ENCODE assay signal across 8 cellular contexts in genomic region chr1:156193488-156194299, GRCh38. TPM values are rescaled to one million over a fixed set of nuclear protein-coding genes. Genes with fewer than 3 reads are reported as not detected.
DNase-seq lines count a peak whose midpoint lies in the region; ATAC-seq and TF ChIP-seq lines count a peak whose summit lies in the region.

A gene with protein sequence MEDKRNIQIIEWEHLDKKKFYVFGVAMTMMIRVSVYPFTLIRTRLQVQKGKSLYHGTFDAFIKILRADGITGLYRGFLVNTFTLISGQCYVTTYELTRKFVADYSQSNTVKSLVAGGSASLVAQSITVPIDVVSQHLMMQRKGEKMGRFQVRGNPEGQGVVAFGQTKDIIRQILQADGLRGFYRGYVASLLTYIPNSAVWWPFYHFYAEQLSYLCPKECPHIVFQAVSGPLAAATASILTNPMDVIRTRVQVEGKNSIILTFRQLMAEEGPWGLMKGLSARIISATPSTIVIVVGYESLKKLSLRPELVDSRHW (plus strand): TSS chr1:156194104. CDS start chr1:156199848, 5,744 bp downstream.

- peak within 1 kb of the TSS; percentile 71 for H3K9ac ChIP-seq in DND-41 (ENCODE audit: low read depth, low read length)
- peak within 1 kb of the TSS; percentile 56 for H3K9ac ChIP-seq in KMS-11
- H3K9ac ChIP-seq in mucosa of stomach (ENCODE audit: low read length), result peak within 1 kb of the TSS; percentile 65

- peak within 1 kb of the TSS; percentile 71 to 93 for H3K4me3 ChIP-seq in DND-41 (ENCODE audit: low read depth in 1 of 2, low read length in 2 of 2)
- peak within 1 kb of the TSS; percentile 99 for H3K4me3 ChIP-seq in KMS-11 (IDR thresholded peaks at IDR 0.05; ENCODE audit: insufficient read depth, low read depth, low read length)
- peak within 1 kb of the TSS; percentile 74 to 98 (median 76) for H3K4me3 ChIP-seq in Peyer's patch
- peak within 1 kb of the TSS; percentile 66 to 93 for H3K4me3 ChIP-seq in esophagus (ENCODE audit: low read depth in 1 of 2, low read length in 2 of 2)
- peak within 1 kb of the TSS; percentile 95 for H3K4me3 ChIP-seq in mucosa of stomach (ENCODE audit: low read length)

- peaks cover 18% of the 10 kb centered on the region for H3K36me3 ChIP-seq in DND-41 (ENCODE audit: insufficient read depth, low read length)
- no peaks in the 10 kb centered on the region; the same call in 1 of the 2 replicates for H3K36me3 ChIP-seq in KMS-11 (ENCODE audit: insufficient read depth)
- no peaks in the 10 kb centered on the region for H3K36me3 ChIP-seq in Peyer's patch
- H3K36me3 ChIP-seq in esophagus (ENCODE audit: control insufficient read depth in 2 of 2, insufficient read depth in 2 of 2, low read length in 1 of 2), result peaks cover 0 to 6% of the 10 kb centered on the region in 2 donors
- no peaks in the 10 kb centered on the region for H3K36me3 ChIP-seq in mucosa of stomach (ENCODE audit: control insufficient read depth, insufficient read depth, low read length)

- H3K9me3 ChIP-seq in DND-41 (ENCODE audit: insufficient read depth, low read length, severe bottlenecking) (no peaks in the 10 kb centered on the region), Peyer's patch (no peaks in the 10 kb centered on the region), esophagus (ENCODE audit: control insufficient read depth in 2 of 2, insufficient read depth in 1 of 2, low read depth in 1 of 2, low read length in 1 of 2) (no peaks in the 10 kb centered on the region), mucosa of stomach (ENCODE audit: control insufficient read depth, low read length) (no peaks in the 10 kb centered on the region)

- H2AFZ ChIP-seq in DND-41 (ENCODE audit: low read depth, low read length) (peak within 1 kb of the TSS; percentile 80), KMS-11 (ENCODE audit: low read depth) (peak within 1 kb of the TSS; percentile 79)

- DNase-seq in DND-41 (peak; percentile 99), Peyer's patch (peak; percentile 94 to 99 (median 97))
- peak; percentile 96 to 97 for DNase-seq in activated T-cell treated with anti-CD3 and anti-CD28 coated beads, Interleukin-2, amount 50 U/mL, for 48 hours
- DNase-seq in stimulated activated CD8-positive, alpha-beta memory T cell treated with anti-CD3 and anti-CD28 coated beads, Interleukin-7, amount 100 ng/mL, for 1 hour (ENCODE audit: low read depth in 2 of 2), result peak; percentile 88 to 94

- ATAC-seq in DND-41 (ENCODE audit: insufficient read depth, low read depth) (peak; percentile 98), GM21737 (IDR thresholded peaks at IDR 0.05; ENCODE audit: unreplicated experiment) (peak; percentile 89)

- peak; percentile 65 to 67 for TF ChIP-seq POLR2A in Peyer's patch (IDR thresholded peaks at IDR 0.05)

- H3K27ac ChIP-seq in DND-41 (ENCODE audit: low read length) (peak within 1 kb of the TSS; percentile 75), KMS-11 (peak within 1 kb of the TSS; percentile 42), Peyer's patch (peak within 1 kb of the TSS; percentile 74 to 83 (median 78)), esophagus (ENCODE audit: low read depth in 2 of 2, low read length in 1 of 2) (peak within 1 kb of the TSS; percentile 77 to 90)

- peaks cover 13% of the 10 kb centered on the region; the same call in 1 of the 2 replicates for H4K20me1 ChIP-seq in DND-41 (ENCODE audit: insufficient read depth, low read length)
- H4K20me1 ChIP-seq in KMS-11 (ENCODE audit: insufficient read depth), result no peaks in the 10 kb centered on the region

- H3K27me3 ChIP-seq in DND-41 (ENCODE audit: insufficient read depth, low read length, poor library complexity) (no peaks in the 10 kb centered on the region), KMS-11 (ENCODE audit: insufficient read depth, low read depth) (no peaks in the 10 kb centered on the region), Peyer's patch (no peaks in the 10 kb centered on the region), esophagus (ENCODE audit: control insufficient read depth in 1 of 2, insufficient read depth in 2 of 2, low read length in 2 of 2) (no peaks in the 10 kb centered on the region), mucosa of stomach (ENCODE audit: control insufficient read depth, insufficient read depth, low read length) (no peaks in the 10 kb centered on the region)

- H3K79me2 ChIP-seq in DND-41 (ENCODE audit: insufficient read depth, low read length) (peaks cover 44% of the 10 kb centered on the region), KMS-11 (ENCODE audit: insufficient read depth, low read depth) (peaks cover 45% of the 10 kb centered on the region)

- peaks cover 33% of the 10 kb centered on the region for H3K4me1 ChIP-seq in DND-41 (ENCODE audit: insufficient read depth, low read length)
- peaks cover 24% of the 10 kb centered on the region for H3K4me1 ChIP-seq in KMS-11 (ENCODE audit: low read depth, poor library complexity, severe bottlenecking)
- peaks cover 0 to 37% (median 5%) of the 10 kb centered on the region in 4 donors for H3K4me1 ChIP-seq in Peyer's patch
- peaks cover 0 to 3% of the 10 kb centered on the region in 2 donors for H3K4me1 ChIP-seq in esophagus (ENCODE audit: control insufficient read depth in 2 of 2, insufficient read depth in 2 of 2, low read length in 1 of 2)
- H3K4me1 ChIP-seq in mucosa of stomach (ENCODE audit: control insufficient read depth, insufficient read depth, low read length), result peaks cover 6% of the 10 kb centered on the region

- peak within 1 kb of the TSS; percentile 98 for H3K4me2 ChIP-seq in DND-41 (ENCODE audit: insufficient read depth, low read length)
- peak within 1 kb of the TSS; percentile 90 for H3K4me2 ChIP-seq in KMS-11

- TF ChIP-seq CTCF in DND-41 (IDR thresholded peaks at IDR 0.05; ENCODE audit: borderline replicate concordance, extremely low read depth, low read length, poor library complexity, severe bottlenecking) (peak; percentile 70), KMS-11 (conservative IDR thresholded peaks at IDR 0.05; ENCODE audit: low read depth, low read length) (peak; percentile 97), Peyer's patch (IDR thresholded peaks at IDR 0.05) (peak; percentile 57 to 78 (median 74))

- 2 to 3% methylated on average over 59 of the region's 59 CpGs for WGBS in esophagus, 2 donors

RNA-seq across cellular contexts. Expression of the gene that starts here (rescaled TPM):
- total RNA-seq in Peyer's patch, result 10 to 100 TPM; 15.7 to 40.6 (median 33.7) TPM
- 1 to 10 TPM; 4.4 to 8.8 TPM for polyA plus RNA-seq in esophagus

Comparison
In these comparisons a context has a peak if more than half of its experiments do, and no peak if none do; other contexts are left out.
1. Peak in every context shown above with its lines: DNase-seq, ATAC-seq, H3K4me3 ChIP-seq and H3K27ac ChIP-seq.